ENCODE assay signal across 9 cellular contexts in the genomic region with DNA sequence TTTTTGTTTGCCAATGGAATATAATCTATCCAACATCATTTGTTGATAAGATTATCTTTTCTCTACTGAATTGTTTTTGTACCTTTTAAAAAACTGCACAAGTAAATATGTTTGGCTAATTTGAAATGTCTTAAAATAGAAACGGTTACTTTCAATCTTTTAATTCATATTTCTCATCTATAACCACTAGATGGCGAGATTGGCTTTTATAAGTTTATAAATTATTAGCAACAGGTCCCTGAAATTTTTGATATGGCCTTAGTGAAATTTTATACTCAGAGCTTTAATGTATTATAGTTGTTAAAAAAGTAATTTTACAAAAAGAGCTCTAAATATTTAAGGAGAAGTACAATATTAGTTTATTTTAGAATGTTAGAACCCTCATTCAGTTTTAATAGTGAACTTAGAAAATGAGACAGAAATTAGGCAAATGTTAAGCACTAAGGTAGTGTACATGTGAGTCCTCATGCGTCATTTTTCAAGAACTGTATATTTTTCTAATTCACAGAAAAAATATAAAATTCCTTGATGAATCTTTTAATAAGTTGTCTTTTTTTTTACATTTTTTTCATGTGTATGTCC.
A peak's percentile ranks its signal among the peaks of the same experiment; 100 is the strongest.
DNase-seq lines count a peak whose midpoint lies in the region; ATAC-seq, FAIRE-seq and TF ChIP-seq lines count a peak whose summit lies in the region.
"Had no signal": no experiment of that assay in that cellular context is flagged by ENCODE, and none has a peak within 500 bp of the region (broad histone marks: within the 10 kb centered on the region; RNA-seq: fewer than 3 reads in every experiment).

No MANE protein-coding gene starts in this region.

- no peaks in the 10 kb centered on the region for H3K27me3 ChIP-seq in bronchial epithelial cell (ENCODE audit: control insufficient read depth, insufficient read depth, low read length)
- H3K27me3 ChIP-seq: SJSA1 had no signal

- H3K4me3 ChIP-seq in bronchial epithelial cell (ENCODE audit: low read depth, low read length), result no peak overlapping the region
- H3K4me3 ChIP-seq: SJSA1 had no signal

- H3K4me1 Mint-ChIP-seq in naive B cell, result no peaks in the 10 kb centered on the region

- peaks cover 4 to 6% (median 4%) of the 10 kb centered on the region in 3 donors for H3K27me3 Mint-ChIP-seq in naive B cell

- H3K27ac Mint-ChIP-seq in naive B cell, result no peak overlapping the region

- no peak overlapping the region for H3K4me3 Mint-ChIP-seq in naive B cell

- no peak for FAIRE-seq in bronchial epithelial cell (lab: Jason Lieb, UNC)

- no peaks in the 10 kb centered on the region for H3K36me3 ChIP-seq in bronchial epithelial cell (ENCODE audit: control insufficient read depth, insufficient read depth, low read length)
- H3K36me3 ChIP-seq: SJSA1 had no signal

- H3K9me3 Mint-ChIP-seq in naive B cell, result no peaks in the 10 kb centered on the region

- DNase-seq in DMS153 treated with DMSO at 0.1 percent for 48 hours (lab: John Stamatoyannopoulos, UW; ENCODE audit: unreplicated experiment), result peak; percentile 74
- DNase-seq in DMS153 (lab: John Stamatoyannopoulos, UW), result no peak
- peak; percentile 28 for DNase-seq in NCI-H2227 treated with DMSO at 0.1 percent for 48 hours (lab: John Stamatoyannopoulos, UW)
- peak; percentile 29 for DNase-seq in bronchial epithelial cell (ENCODE audit: low read depth)
- DNase-seq in naive B cell, result peak; percentile 6
- DNase-seq in stimulated activated CD8-positive, alpha-beta memory T cell treated with anti-CD3 and anti-CD28 coated beads, Interleukin-4, amount 100 ng/mL, for 48 hours, result no peak

- no peak for TF ChIP-seq CTCF in bronchial epithelial cell (IDR thresholded peaks at IDR 0.05; ENCODE audit: insufficient read depth, low read length, severe bottlenecking)

- ATAC-seq in naive B cell (ENCODE audit: low read depth in 2 of 2) (no peak), HG03039 (IDR thresholded peaks at IDR 0.05; ENCODE audit: unreplicated experiment) (no peak), GM18858 (IDR thresholded peaks at IDR 0.05; ENCODE audit: unreplicated experiment) (no peak)

- H3K36me3 Mint-ChIP-seq in naive B cell, result no peaks in the 10 kb centered on the region

Comparison
In these comparisons a context has a peak if more than half of its experiments do, and no peak if none do; other contexts are left out.
1. DNase-seq: peak in DMS153 treated with DMSO at 0.1 percent for 48 hours (single experiment), NCI-H2227 treated with DMSO at 0.1 percent for 48 hours (single experiment), bronchial epithelial cell (single experiment) and naive B cell (single experiment); none in DMS153 (single experiment) and stimulated activated CD8-positive, alpha-beta memory T cell treated with anti-CD3 and anti-CD28 coated beads, Interleukin-4, amount 100 ng/mL, for 48 hours (single experiment).